Comparison of ENCODE assay signal across 9 cellular contexts in the genomic region with DNA sequence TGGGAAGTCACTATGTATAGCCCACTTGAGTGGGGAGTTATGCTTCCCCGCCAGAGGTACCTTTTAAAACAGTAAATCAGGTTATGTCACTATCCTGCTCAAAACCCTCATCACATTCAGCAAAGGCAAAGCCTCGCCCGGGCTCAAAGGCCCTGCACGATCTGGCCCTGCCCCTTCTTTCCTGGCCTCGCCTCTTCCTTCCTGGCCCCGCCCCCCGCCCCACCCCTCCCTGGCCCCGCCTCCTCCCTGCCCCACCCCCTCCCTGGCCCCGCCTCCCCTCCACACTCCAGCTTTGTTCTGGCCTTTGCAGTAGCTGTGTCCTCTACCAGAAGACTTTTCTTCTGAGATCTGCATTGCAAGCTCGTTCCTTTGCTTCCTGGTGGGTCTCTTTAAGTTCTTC. TPM values are rescaled to one million over a fixed set of nuclear protein-coding genes. Genes with fewer than 3 reads are reported as not detected.
DNase-seq lines count a peak whose midpoint lies in the region; ATAC-seq and TF ChIP-seq lines count a peak whose summit lies in the region.
"Had no signal": no experiment of that assay in that cellular context is flagged by ENCODE, and none has a peak within 500 bp of the region (broad histone marks: within the 10 kb centered on the region; RNA-seq: fewer than 3 reads in every experiment).

No MANE protein-coding gene starts in this region.

- H3K27me3 ChIP-seq in H7 (ENCODE audit: control insufficient read depth, insufficient read depth, low read length), result no peaks in the 10 kb centered on the region
- peaks cover 0 to 11% (median 1%) of the 10 kb centered on the region in 4 donors for H3K27me3 ChIP-seq in esophagus squamous epithelium

- peak; percentile 36 for ATAC-seq in esophagus mucosa

- intact Hi-C loops in esophagus squamous epithelium (cut with DNase I), result no loop called here

- no peak for TF ChIP-seq CTCF in esophagus squamous epithelium (IDR thresholded peaks at IDR 0.05)

- H3K4me1 ChIP-seq in esophagus squamous epithelium, result peaks cover 0 to 19% (median 5%) of the 10 kb centered on the region in 3 donors

- no peaks in the 10 kb centered on the region for H3K9me3 ChIP-seq in esophagus squamous epithelium

- TF ChIP-seq POLR2A in esophagus squamous epithelium (IDR thresholded peaks at IDR 0.05), result no peak

- H3K27ac ChIP-seq in esophagus squamous epithelium, result peak overlapping the region in 1 of 4 donors; percentile 9
- H3K27ac ChIP-seq: VCaP had no signal

- 23 to 40% methylated on average over 5 to 8 of the region's 10 CpGs for WGBS in esophagus squamous epithelium, 2 donors

- H3K4me3 ChIP-seq in H7 (ENCODE audit: insufficient read depth, low read depth, low read length) (no peak overlapping the region), esophagus squamous epithelium (no peak overlapping the region)

- H3K36me3 ChIP-seq in H7 (replicated peaks; ENCODE audit: control insufficient read depth, insufficient read depth, low read length) (no peaks in the 10 kb centered on the region; the same call in 1 of the 2 replicates), esophagus squamous epithelium (peaks cover 8 to 33% (median 14%) of the 10 kb centered on the region in 3 donors)

- DNase-seq in ACHN (peak; percentile 22), H7 (peak; percentile 100), UCSD-AML1 (lab: John Stamatoyannopoulos, UW; ENCODE audit: unreplicated experiment) (peak; percentile 65), NCI-H2081 (lab: John Stamatoyannopoulos, UW) (no peak), esophagus squamous epithelium (lab: John Stamatoyannopoulos, UW) (no peak), NK-92 (lab: John Stamatoyannopoulos, UW; ENCODE audit: unreplicated experiment) (no peak)
- peak; percentile 9 to 29 for DNase-seq in stimulated activated CD4-positive, alpha-beta T cell treated with anti-CD3 and anti-CD28 coated beads, Interleukin-4, amount 100 ng/mL, for 4 hours

- in situ Hi-C loops in ACHN (cut with HindIII; ENCODE audit: low pct_ligation_motif_present, low pct_unique_long_range_greater_than_20kb, low sequenced_read_pairs), result no loop called here

RNA-seq across cellular contexts. Expression of a gene that starts 6.6 kb away (rescaled TPM):
- 0.97 and 1.3 TPM in 2 replicates for total RNA-seq in H7 (2014; rRNA removed; shearing (Covaris generic))
- total RNA-seq in esophagus mucosa (0.04 TPM), esophagus squamous epithelium (not detected)

RNA-seq across cellular contexts. Expression of a gene that starts 35.7 kb away (rescaled TPM):
- 37.1 and 62.3 TPM in 2 replicates for total RNA-seq in H7 (2014; rRNA removed; shearing (Covaris generic))
- total RNA-seq in esophagus mucosa (37.3 TPM), esophagus squamous epithelium (10 to 100 TPM; 23.5 to 51.9 (median 39.7) TPM)

Comparison
In these comparisons a context has a peak if more than half of its experiments do, and no peak if none do; other contexts are left out.
1. DNase-seq: peak in ACHN (single experiment), H7 (single experiment), UCSD-AML1 (single experiment) and stimulated activated CD4-positive, alpha-beta T cell treated with anti-CD3 and anti-CD28 coated beads, Interleukin-4, amount 100 ng/mL, for 4 hours (2 of 2); none in NCI-H2081 (0 of 2), esophagus squamous epithelium (single experiment) and NK-92 (single experiment).